In genomic region chr1:225814381-225814780, GRCh38 we compare ENCODE assay signal across 13 cellular contexts. TPM values are rescaled to one million over a fixed set of nuclear protein-coding genes. Genes with fewer than 3 reads are reported as not detected.
DNase-seq lines count a peak whose midpoint lies in the region; ATAC-seq and TF ChIP-seq lines count a peak whose summit lies in the region.
"Had no signal": no experiment of that assay in that cellular context is flagged by ENCODE, and none has a peak within 500 bp of the region (broad histone marks: within the 10 kb centered on the region; RNA-seq: fewer than 3 reads in every experiment).

No MANE protein-coding gene starts in this region.

- peak overlapping the region; percentile 38 for H3K27ac ChIP-seq in ACC112 (ENCODE audit: low read depth, low read length)
- peak overlapping the region in 54 of 59 donors; percentile 3 to 97 (median 81) for H3K27ac ChIP-seq in dorsolateral prefrontal cortex
- H3K27ac ChIP-seq in lung (ENCODE audit: low read depth in 1 of 2, low read length in 1 of 2): peak overlapping the region; percentile 2 to 82
- peak overlapping the region; percentile 19 for H3K27ac ChIP-seq in smooth muscle cell (ENCODE audit: low read depth)

- H3K9me3 ChIP-seq in lung (ENCODE audit: control insufficient read depth in 2 of 2, insufficient read depth in 1 of 2, low read length in 1 of 2): no peaks in the 10 kb centered on the region
- no peaks in the 10 kb centered on the region for H3K9me3 ChIP-seq in smooth muscle cell (replicated peaks; ENCODE audit: low read depth)

- no peak overlapping the region for H3K9ac ChIP-seq in smooth muscle cell (ENCODE audit: low read depth)

- no peaks in the 10 kb centered on the region for H3K27me3 ChIP-seq in ACC112 (ENCODE audit: insufficient read depth, low read length)
- no peaks in the 10 kb centered on the region for H3K27me3 ChIP-seq in dorsolateral prefrontal cortex
- H3K27me3 ChIP-seq in lung (ENCODE audit: control insufficient read depth, insufficient read depth): no peaks in the 10 kb centered on the region
- no peaks in the 10 kb centered on the region for H3K27me3 ChIP-seq in smooth muscle cell (ENCODE audit: low read depth)

- peaks cover 28% of the 10 kb centered on the region for H3F3A ChIP-seq in smooth muscle cell (ENCODE audit: low read depth)

- DNase-seq in dorsolateral prefrontal cortex: no peak
- DNase-seq in lung (ENCODE audit: low spot score): no peak
- no peak for DNase-seq in smooth muscle cell (lab: John Stamatoyannopoulos, UW; ENCODE audit: unreplicated experiment)
- DNase-seq in HT-29 (ENCODE audit: low spot score): no peak
- DNase-seq in glomerular visceral epithelial cell (ENCODE audit: extremely low spot score): no peak
- DNase-seq in CD1c-positive myeloid dendritic cell (ENCODE audit: extremely low spot score): no peak
- DNase-seq in amniotic stem cell (lab: John Stamatoyannopoulos, UW): no peak
- DNase-seq: activated CD4-positive, CD25-positive, alpha-beta regulatory T cell; activated naive CD4-positive, alpha-beta T cell treated with anti-CD3 and anti-CD28 coated beads for 36 hours; kidney glomerular epithelial cell; NCI-H187 treated with DMSO at 0.1 percent for 48 hours; NCI-H526 treated with DMSO at 0.1 percent for 48 hours had no signal

- intact Hi-C loops in dorsolateral prefrontal cortex (cut with DNase I): loop anchor here (5.0 kb wide), 3 partner anchors 33 to 68 kb away; partner anchors contain the start of genes SRP9 (in 1 of the 2) and TMEM63A (in 1 of the 2)

- TF ChIP-seq CTCF in dorsolateral prefrontal cortex (IDR thresholded peaks at IDR 0.05 in 54 of 56, conservative IDR thresholded peaks at IDR 0.05 in 2 of 56; ENCODE audit: low read depth in 1 of 56, partially characterized antibody in 56 of 56): no peak
- TF ChIP-seq CTCF in lung (IDR thresholded peaks at IDR 0.05; ENCODE audit: control extremely low read depth, extremely low read depth): no peak
- TF ChIP-seq CTCF in smooth muscle cell (IDR thresholded peaks at IDR 0.05; ENCODE audit: borderline replicate concordance, insufficient read depth, poor library complexity, severe bottlenecking): no peak

- peak overlapping the region; percentile 62 for H3K4me2 ChIP-seq in smooth muscle cell

- H2AFZ ChIP-seq in ACC112 (ENCODE audit: low read length, unreplicated experiment): no peak overlapping the region
- no peak overlapping the region for H2AFZ ChIP-seq in smooth muscle cell (ENCODE audit: low read depth)

- H3K4me3 ChIP-seq in ACC112 (ENCODE audit: low read depth, low read length) (no peak overlapping the region), dorsolateral prefrontal cortex (no peak overlapping the region), lung (no peak overlapping the region), smooth muscle cell (no peak overlapping the region)

- WGBS in lung, 2 donors: 47 to 67% methylated on average over 7 of the region's 7 CpGs
- 79% methylated on average over 7 of the region's 7 CpGs for WGBS in smooth muscle cell (ENCODE audit: low lambda C conversion rate)

- H4K20me1 ChIP-seq in smooth muscle cell (ENCODE audit: low read depth): peaks cover 21% of the 10 kb centered on the region

- H3K79me2 ChIP-seq in ACC112 (ENCODE audit: control insufficient read depth, insufficient read depth, low read length, unreplicated experiment) (peaks cover 28% of the 10 kb centered on the region), smooth muscle cell (ENCODE audit: low read depth) (peaks cover 20% of the 10 kb centered on the region)

- H3K4me1 ChIP-seq in ACC112 (ENCODE audit: control insufficient read depth, insufficient read depth, low read length, unreplicated experiment) (peaks cover 58% of the 10 kb centered on the region), lung (ENCODE audit: control insufficient read depth in 2 of 2, insufficient read depth in 2 of 2, low read length in 2 of 2) (peaks cover 19 to 47% of the 10 kb centered on the region in 2 donors), smooth muscle cell (ENCODE audit: low read depth) (peaks cover 35% of the 10 kb centered on the region)

- no peak for ATAC-seq in lung (ENCODE audit: insufficient read depth, low FRiP score)

- H3K36me3 ChIP-seq in ACC112 (ENCODE audit: insufficient read depth, low read length) (no peaks in the 10 kb centered on the region), lung (ENCODE audit: control insufficient read depth in 2 of 2, insufficient read depth in 2 of 2, low read length in 2 of 2) (no peaks in the 10 kb centered on the region), smooth muscle cell (ENCODE audit: low read depth) (no peaks in the 10 kb centered on the region)

RNA-seq across cellular contexts. Expression of gene EPHX1, which starts 4.5 kb away (rescaled TPM):
- total RNA-seq in dorsolateral prefrontal cortex (100 to 1,000 TPM in 79 of 120 experiments, 10 to 100 TPM in 41; 56.7 to 268 (median 111) TPM), lung (100 to 1,000 TPM; 114 to 115 TPM), smooth muscle cell (9.8 and 16.1 TPM in 2 replicates)
- polyA plus RNA-seq in lung (10 to 100 TPM; 31.7 to 83.1 TPM), smooth muscle cell (22.2 and 29.2 TPM in 2 replicates)
- 54.2 and 64.2 TPM in 2 replicates for total RNA-seq in HT-29 (2014; rRNA removed; shearing (Covaris generic))

RNA-seq across cellular contexts. Expression of gene SRP9, which starts 36.8 kb away (rescaled TPM):
- total RNA-seq in dorsolateral prefrontal cortex: 100 to 1,000 TPM; 175 to 327 (median 230) TPM
- 100 to 1,000 TPM; 192 to 244 TPM for total RNA-seq in lung
- 100 to 1,000 TPM; 156 to 172 TPM for polyA plus RNA-seq in lung
- total RNA-seq in smooth muscle cell: 394 and 449 TPM in 2 replicates
- 301 TPM in 2 replicates for polyA plus RNA-seq in smooth muscle cell
- 149 and 150 TPM in 2 replicates for total RNA-seq in HT-29 (2014; rRNA removed; shearing (Covaris generic))

Comparison
In these comparisons a context has a peak if more than half of its experiments do, and no peak if none do; other contexts are left out.
1. H3K27ac ChIP-seq: peak in every context shown above with its lines; median percentile 81 in dorsolateral prefrontal cortex; 42 in lung; 38 in ACC112; 19 in smooth muscle cell.